ENCODE assay signal across 8 cellular contexts in the genomic region with DNA sequence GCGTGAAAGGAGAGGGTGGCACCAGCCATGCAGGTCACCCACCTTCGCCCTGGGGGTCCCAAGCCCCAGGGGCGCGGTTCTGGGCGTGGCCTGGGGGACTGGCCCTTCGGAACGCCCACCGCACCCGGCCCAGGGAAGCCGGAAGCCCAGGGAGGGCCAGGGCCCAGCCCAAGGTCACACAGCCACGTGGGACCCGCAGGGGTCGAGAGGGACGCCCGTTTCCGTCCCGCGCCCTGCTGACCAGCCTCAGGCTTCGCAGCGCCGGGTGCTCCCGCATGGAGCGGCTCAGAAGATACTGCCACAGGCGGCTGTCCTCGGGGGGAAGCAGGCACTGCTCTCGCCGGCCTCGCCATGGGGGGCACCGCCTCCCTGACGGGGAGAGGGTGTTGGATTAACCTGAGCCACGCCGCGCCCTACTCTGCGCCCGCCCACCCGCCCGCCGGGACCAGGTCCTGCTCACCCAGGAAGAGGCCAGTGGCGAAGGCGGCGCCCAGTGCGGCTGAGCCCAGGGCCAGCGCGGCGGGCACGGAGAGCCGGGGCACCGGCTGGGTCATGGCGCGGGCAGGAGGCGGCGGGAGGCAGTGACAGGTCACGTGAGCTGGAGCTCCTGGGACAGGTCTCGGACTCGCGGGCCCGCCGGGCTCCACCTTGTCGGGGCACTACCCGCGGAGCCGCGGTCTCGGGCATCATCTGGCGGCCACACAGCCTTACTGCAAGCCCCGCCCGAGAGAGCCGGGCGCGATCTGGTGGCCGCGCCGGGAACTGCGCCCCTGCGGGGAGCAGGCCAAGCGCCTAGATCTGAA. TPM values are rescaled to one million over a fixed set of nuclear protein-coding genes. Genes with fewer than 3 reads are reported as not detected.
DNase-seq lines count a peak whose midpoint lies in the region; ATAC-seq and TF ChIP-seq lines count a peak whose summit lies in the region.

A gene (minus strand): TSS at position 583 of the 803 bp plus-strand sequence. CDS start 29 bp downstream, at position 554.

- H3K9me3 ChIP-seq in HUES64 (ENCODE audit: insufficient read depth, low read depth, low read length) (no peaks in the 10 kb centered on the region), OCI-LY3 (ENCODE audit: insufficient read depth, low read length) (no peaks in the 10 kb centered on the region)

- H3K79me2 ChIP-seq in OCI-LY3 (ENCODE audit: low read length), result no peaks in the 10 kb centered on the region

- H3K27ac ChIP-seq in HUES64 (ENCODE audit: low read depth, low read length) (peak within 1 kb of the TSS; percentile 28; the same call in 1 of the 2 replicates), OCI-LY3 (ENCODE audit: low read length) (peak within 1 kb of the TSS; percentile 66), epithelial cell of prostate (peak within 1 kb of the TSS; percentile 95)

- H2AFZ ChIP-seq in OCI-LY3 (ENCODE audit: low read depth, low read length), result peak within 1 kb of the TSS; percentile 87

- 0 out of 2 replicates have a peak, but pooled peaks cover 3% of the 10 kb centered on the region for H3K4me1 ChIP-seq in HUES64 (ENCODE audit: insufficient read depth, low read length)
- peaks cover 11% of the 10 kb centered on the region for H3K4me1 ChIP-seq in OCI-LY3 (ENCODE audit: low read length)

- H3K4me3 ChIP-seq in HUES64 (ENCODE audit: low read length), result peak within 1 kb of the TSS; percentile 67
- peak within 1 kb of the TSS; percentile 95 for H3K4me3 ChIP-seq in OCI-LY3 (ENCODE audit: low read length)

- peak; percentile 74 for ATAC-seq in GM21515 (IDR thresholded peaks at IDR 0.05; ENCODE audit: unreplicated experiment)

- no peaks in the 10 kb centered on the region for H4K20me1 ChIP-seq in OCI-LY3 (ENCODE audit: insufficient read depth, low read length)

- peak; percentile 78 for DNase-seq in DMS114 treated with DMSO at 0.1 percent for 48 hours (lab: John Stamatoyannopoulos, UW; ENCODE audit: unreplicated experiment)
- peak; percentile 87 for DNase-seq in activated T-cell treated with anti-CD3 and anti-CD28 coated beads for 4 hours
- DNase-seq in epithelial cell of prostate (ENCODE audit: low read depth, low spot score), result peak; percentile 72
- peak; percentile 93 for DNase-seq in mucosa of gallbladder (ENCODE audit: low spot score)
- peak; percentile 89 for DNase-seq in stimulated activated CD8-positive, alpha-beta memory T cell treated with anti-CD3 and anti-CD28 coated beads, Interleukin-4, amount 100 ng/mL, for 24 hours (ENCODE audit: low read depth)

- H3K4me2 ChIP-seq in OCI-LY3 (ENCODE audit: low read length), result peak within 1 kb of the TSS; percentile 94

- H3K27me3 ChIP-seq in HUES64 (ENCODE audit: insufficient read depth, low read length), result no peaks in the 10 kb centered on the region
- no peaks in the 10 kb centered on the region for H3K27me3 ChIP-seq in OCI-LY3 (ENCODE audit: low read depth, low read length)

- under 1% methylated on average over 76 of the region's 76 CpGs for WGBS in HUES64

- H3K36me3 ChIP-seq in HUES64 (ENCODE audit: insufficient read depth, low read length) (peaks cover 23% of the 10 kb centered on the region), OCI-LY3 (replicated peaks; ENCODE audit: low read depth, low read length) (peaks cover 18% of the 10 kb centered on the region)

- peak; percentile 92 for TF ChIP-seq CTCF in OCI-LY3 (IDR thresholded peaks at IDR 0.05; ENCODE audit: low read depth, low read length)

- H3K9ac ChIP-seq in HUES64 (ENCODE audit: low read depth, low read length) (peak within 1 kb of the TSS; percentile 47), OCI-LY3 (ENCODE audit: low read length) (peak within 1 kb of the TSS; percentile 85)

RNA-seq across cellular contexts. Expression of the gene that starts here (rescaled TPM):
- 15.6 TPM for polyA plus RNA-seq in HUES64 (2013, experiment 1 of 2)
- 14.8 TPM for polyA plus RNA-seq in HUES64 (2013, experiment 2 of 2)
- 20.0 TPM for total RNA-seq in mucosa of gallbladder

Comparison
In these comparisons a context has a peak if more than half of its experiments do, and no peak if none do; other contexts are left out.
1. Peak in every context shown above with its lines: DNase-seq, ATAC-seq, H3K4me3 ChIP-seq and H3K27ac ChIP-seq.
2. H3K27ac ChIP-seq: peak in every context shown above with its lines; median percentile 95 in epithelial cell of prostate; 66 in OCI-LY3; 28 in HUES64.